Comparison of ENCODE assay signal across 11 cellular contexts in the genomic region with DNA sequence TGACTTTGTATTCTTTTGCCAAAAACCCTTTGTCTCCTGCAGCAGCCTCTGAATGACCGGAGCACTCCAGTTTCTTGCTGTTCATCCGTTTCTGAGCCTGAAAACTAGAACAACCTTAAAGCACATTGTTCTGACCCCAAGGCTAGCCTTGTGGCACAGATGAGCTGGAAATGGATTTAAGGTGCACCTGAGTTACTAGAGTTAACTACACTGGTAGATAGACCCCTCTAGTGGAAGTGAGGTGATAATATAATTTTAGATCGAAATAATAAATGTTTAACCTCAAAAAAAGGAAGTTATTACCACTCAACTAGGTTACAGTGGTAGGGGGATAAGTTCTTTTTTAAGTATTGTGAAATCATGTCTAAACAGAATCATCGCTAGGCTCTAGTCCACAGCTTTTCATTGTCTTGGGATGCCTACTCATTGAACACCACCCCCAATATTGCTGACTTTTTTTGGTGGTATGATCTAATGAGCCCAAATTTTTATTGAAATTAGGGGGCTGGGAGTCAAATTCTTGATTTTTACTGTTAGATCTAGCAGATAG. TPM values are rescaled to one million over a fixed set of nuclear protein-coding genes. Genes with fewer than 3 reads are reported as not detected.
DNase-seq lines count a peak whose midpoint lies in the region; ATAC-seq and TF ChIP-seq lines count a peak whose summit lies in the region.
"Had no signal": no experiment of that assay in that cellular context is flagged by ENCODE, and none has a peak within 500 bp of the region (broad histone marks: within the 10 kb centered on the region; RNA-seq: fewer than 3 reads in every experiment).

No MANE protein-coding gene starts in this region.

- H3K9me3 Mint-ChIP-seq in MCF 10A (ENCODE audit: unreplicated experiment) = no peaks in the 10 kb centered on the region
- no peaks in the 10 kb centered on the region for H3K9me3 Mint-ChIP-seq in naive thymus-derived CD8-positive, alpha-beta T cell

- H3K27ac Mint-ChIP-seq in MCF 10A (ENCODE audit: low read depth, unreplicated experiment) = no peak overlapping the region
- no peak overlapping the region for H3K27ac Mint-ChIP-seq in naive thymus-derived CD8-positive, alpha-beta T cell

- H3K27ac ChIP-seq in SK-N-SH (ENCODE audit: low read depth in 2 of 2, low read length in 1 of 2) (no peak overlapping the region), left lung (peak overlapping the region; percentile 5 to 92), upper lobe of left lung (peak overlapping the region in 3 of 4 donors; percentile 90 to 91 (median 90))
- H3K27ac ChIP-seq: neutrophil had no signal

- peaks cover 36% of the 10 kb centered on the region for H3K27me3 Mint-ChIP-seq in MCF 10A (ENCODE audit: insufficient read depth, unreplicated experiment)
- peaks cover 0 to 12% (median 3%) of the 10 kb centered on the region in 5 donors for H3K27me3 Mint-ChIP-seq in naive thymus-derived CD8-positive, alpha-beta T cell

- POLR2A ChIA-PET in SK-N-SH (lab: Yijun Ruan, JAX) (no interaction called here), MCF 10A (lab: Yijun Ruan, JAX) (interaction anchor here (1.0 to 7.5 kb wide), 7 partner anchors 8 to 233 kb away, joined by 3 to 160 read pairs (median 11); no protein-coding TSS in a partner anchor)
- POLR2A ChIA-PET in naive thymus-derived CD8-positive, alpha-beta T cell (lab: Charles Lee) = no interaction called here

- H3K9me2 ChIP-seq in SK-N-SH = no peaks in the 10 kb centered on the region

- no TSS peak for BruUV-seq in MCF 10A (replicated peaks; lab: Mats Ljungman, UMichigan)

- no peaks in the 10 kb centered on the region for H3K4me1 Mint-ChIP-seq in MCF 10A (ENCODE audit: insufficient read depth, unreplicated experiment)
- H3K4me1 Mint-ChIP-seq in naive thymus-derived CD8-positive, alpha-beta T cell = peaks cover 0 to 6% (median 2%) of the 10 kb centered on the region in 4 donors

- peaks cover 2% of the 10 kb centered on the region; the same call in 1 of the 2 replicates for H3K27me3 ChIP-seq in SK-N-SH (ENCODE audit: insufficient read depth)
- peaks cover 25 to 47% of the 10 kb centered on the region in 2 donors for H3K27me3 ChIP-seq in left lung
- H3K27me3 ChIP-seq in upper lobe of left lung = peaks cover 0 to 20% (median 0%) of the 10 kb centered on the region in 4 donors

- WGBS in SK-N-SH (ENCODE audit: low lambda C conversion rate) = 46% methylated on average over 4 of the region's 4 CpGs
- WGBS in upper lobe of left lung, 2 donors = 44 to 46% methylated on average over 4 of the region's 4 CpGs

- peak overlapping the region; percentile 84 for H3K4me3 Mint-ChIP-seq in MCF 10A (ENCODE audit: unreplicated experiment)
- no peak overlapping the region for H3K4me3 Mint-ChIP-seq in naive thymus-derived CD8-positive, alpha-beta T cell

- peak; percentile 27 for TF ChIP-seq CTCF in SK-N-SH (IDR thresholded peaks at IDR 0.05)
- TF ChIP-seq CTCF in MCF 10A (IDR thresholded peaks at IDR 0.05; ENCODE audit: unreplicated experiment) = no peak
- TF ChIP-seq CTCF in left lung (IDR thresholded peaks at IDR 0.05) = no peak
- TF ChIP-seq CTCF in upper lobe of left lung (IDR thresholded peaks at IDR 0.05) = no peak

- no peak for TF ChIP-seq EP300 in SK-N-SH (IDR thresholded peaks at IDR 0.05; ENCODE audit: borderline replicate concordance in 1 of 2, low read depth in 1 of 2, low read length in 1 of 2)
- TF ChIP-seq EP300 in upper lobe of left lung (IDR thresholded peaks at IDR 0.05) = no peak

- H3K79me2 ChIP-seq in SK-N-SH (ENCODE audit: insufficient read depth) = peaks cover 74% of the 10 kb centered on the region

- peaks cover 19% of the 10 kb centered on the region for H3K36me3 Mint-ChIP-seq in MCF 10A (ENCODE audit: insufficient read depth, unreplicated experiment)
- H3K36me3 Mint-ChIP-seq in naive thymus-derived CD8-positive, alpha-beta T cell = no peaks in the 10 kb centered on the region

- H3K4me3 ChIP-seq in SK-N-SH (ENCODE audit: low read depth in 2 of 2, low read length in 1 of 2) (no peak overlapping the region), left lung (peak overlapping the region in 1 of 2 donors; percentile 18), upper lobe of left lung (peak overlapping the region in 2 of 4 donors; percentile 10 to 64)

- 0 out of 2 replicates have a peak overlapping the region, but pooled peaks have one; percentile 62 for H3K4me2 ChIP-seq in SK-N-SH

- TF ChIP-seq POLR2A in upper lobe of left lung (IDR thresholded peaks at IDR 0.05) = no peak

- H3K36me3 ChIP-seq in SK-N-SH (replicated peaks in 1 of 2; ENCODE audit: control insufficient read depth in 1 of 2, insufficient read depth in 2 of 2, low read length in 1 of 2) = no peaks in the 10 kb centered on the region
- H3K36me3 ChIP-seq in left lung = no peaks in the 10 kb centered on the region
- H3K36me3 ChIP-seq in upper lobe of left lung = no peaks in the 10 kb centered on the region
- H3K36me3 ChIP-seq: neutrophil had no signal

- H4K20me1 ChIP-seq in SK-N-SH (ENCODE audit: insufficient read depth) = 0 out of 2 replicates have a peak, but pooled peaks cover 7% of the 10 kb centered on the region

- H3K4me1 ChIP-seq in SK-N-SH (ENCODE audit: control insufficient read depth in 1 of 2, insufficient read depth in 2 of 2, low read depth in 1 of 2, low read length in 1 of 2) = peaks cover 0 to 12% of the 10 kb centered on the region in 2 experiments; a peak in 3 of 4 replicates
- no peaks in the 10 kb centered on the region for H3K4me1 ChIP-seq in left lung
- no peaks in the 10 kb centered on the region for H3K4me1 ChIP-seq in upper lobe of left lung

- H3K9ac ChIP-seq in SK-N-SH = no peak overlapping the region

- intact Hi-C loops in MCF 10A (cut with micrococcal nuclease) = loop anchor here (5.0 kb wide), 2 partner anchors 79 to 231 kb away; no protein-coding TSS in a partner anchor
- intact Hi-C loops in left lung (cut with DNase I) = no loop called here

- H3K9me3 ChIP-seq in SK-N-SH (no peaks in the 10 kb centered on the region), left lung (no peaks in the 10 kb centered on the region), upper lobe of left lung (no peaks in the 10 kb centered on the region)
- H3K9me3 ChIP-seq: neutrophil had no signal

- ATAC-seq in SK-N-SH treated with all-trans-retinoic acid at 6 μM for 48 hours (no peak), left lung (no peak), upper lobe of left lung (ENCODE audit: low FRiP score in 2 of 2) (no peak)
- ATAC-seq in naive thymus-derived CD8-positive, alpha-beta T cell = no peak

- CTCF ChIA-PET in SK-N-SH (lab: Yijun Ruan, JAX) (interaction anchor here (3.0 kb wide), 1 partner anchor 233 kb away, joined by 14 read pairs; no protein-coding TSS in a partner anchor), MCF 10A (lab: Yijun Ruan, JAX) (interaction anchor here (0.6 to 1.0 kb wide), 3 partner anchors 30 to 232 kb away, joined by 3 to 4 read pairs (median 3); no protein-coding TSS in a partner anchor)

- H3F3A ChIP-seq in SK-N-SH (replicated peaks; ENCODE audit: insufficient read depth) = no peaks in the 10 kb centered on the region

- TF ChIP-seq RAD21 in SK-N-SH (IDR thresholded peaks at IDR 0.05; ENCODE audit: low read length) = peak; percentile 17; the same call in 1 of the 2 replicates

- DNase-seq in SK-N-SH = no peak
- DNase-seq in MCF 10A (ENCODE audit: unreplicated experiment) = no peak
- DNase-seq in left lung = no peak
- DNase-seq in upper lobe of left lung = no peak
- no peak for DNase-seq in DMS153 (lab: John Stamatoyannopoulos, UW)
- DNase-seq in naive thymus-derived CD8-positive, alpha-beta T cell = no peak
- no peak for DNase-seq in midbrain (lab: John Stamatoyannopoulos, UW)
- DNase-seq: anterior cingulate cortex, T-helper 1 cell had no signal

- no peak overlapping the region for H2AFZ ChIP-seq in SK-N-SH (ENCODE audit: low read depth)

TF ChIP-seq in SK-N-SH, 30 proteins besides CTCF, POLR2A, EP300 and RAD21 (continues in another document):
- TF ChIP-seq MEF2A (IDR thresholded peaks at IDR 0.05; ENCODE audit: borderline replicate concordance, low read depth) (no peak), NFIC (IDR thresholded peaks at IDR 0.05; ENCODE audit: borderline replicate concordance) (no peak), TEAD4 (IDR thresholded peaks at IDR 0.05; ENCODE audit: borderline replicate concordance, insufficient read depth) (no peak), TAF1 (IDR thresholded peaks at IDR 0.05; ENCODE audit: borderline replicate concordance, low read depth, low read length) (no peak), FOXM1 (IDR thresholded peaks at IDR 0.05; ENCODE audit: low read depth) (no peak)

TF ChIP-seq in SK-N-SH treated with all-trans-retinoic acid at 6 μM for 48 hours, 23 proteins besides CTCF, POLR2A, EP300 and RAD21 (continues in another document):
- no peak for TF ChIP-seq ZC3H10 (CRISPR knock-in tag; IDR thresholded peaks at IDR 0.05)
- TF ChIP-seq, protein P1, sequence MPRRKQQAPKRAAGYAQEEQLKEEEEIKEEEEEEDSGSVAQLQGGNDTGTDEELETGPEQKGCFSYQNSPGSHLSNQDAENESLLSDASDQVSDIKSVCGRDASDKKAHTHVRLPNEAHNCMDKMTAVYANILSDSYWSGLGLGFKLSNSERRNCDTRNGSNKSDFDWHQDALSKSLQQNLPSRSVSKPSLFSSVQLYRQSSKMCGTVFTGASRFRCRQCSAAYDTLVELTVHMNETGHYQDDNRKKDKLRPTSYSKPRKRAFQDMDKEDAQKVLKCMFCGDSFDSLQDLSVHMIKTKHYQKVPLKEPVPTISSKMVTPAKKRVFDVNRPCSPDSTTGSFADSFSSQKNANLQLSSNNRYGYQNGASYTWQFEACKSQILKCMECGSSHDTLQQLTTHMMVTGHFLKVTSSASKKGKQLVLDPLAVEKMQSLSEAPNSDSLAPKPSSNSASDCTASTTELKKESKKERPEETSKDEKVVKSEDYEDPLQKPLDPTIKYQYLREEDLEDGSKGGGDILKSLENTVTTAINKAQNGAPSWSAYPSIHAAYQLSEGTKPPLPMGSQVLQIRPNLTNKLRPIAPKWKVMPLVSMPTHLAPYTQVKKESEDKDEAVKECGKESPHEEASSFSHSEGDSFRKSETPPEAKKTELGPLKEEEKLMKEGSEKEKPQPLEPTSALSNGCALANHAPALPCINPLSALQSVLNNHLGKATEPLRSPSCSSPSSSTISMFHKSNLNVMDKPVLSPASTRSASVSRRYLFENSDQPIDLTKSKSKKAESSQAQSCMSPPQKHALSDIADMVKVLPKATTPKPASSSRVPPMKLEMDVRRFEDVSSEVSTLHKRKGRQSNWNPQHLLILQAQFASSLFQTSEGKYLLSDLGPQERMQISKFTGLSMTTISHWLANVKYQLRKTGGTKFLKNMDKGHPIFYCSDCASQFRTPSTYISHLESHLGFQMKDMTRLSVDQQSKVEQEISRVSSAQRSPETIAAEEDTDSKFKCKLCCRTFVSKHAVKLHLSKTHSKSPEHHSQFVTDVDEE (CRISPR knock-in tag; IDR thresholded peaks at IDR 0.05) = no peak
- TF ChIP-seq CSDC2 (CRISPR knock-in tag; IDR thresholded peaks at IDR 0.05) = no peak
- TF ChIP-seq BACH2 (CRISPR knock-in tag; IDR thresholded peaks at IDR 0.05; ENCODE audit: borderline replicate concordance) = no peak

RNA-seq across cellular contexts. Expression of a gene that starts 2.7 kb away (rescaled TPM):
- 35.7 and 47.4 TPM in 2 replicates for polyA plus RNA-seq in SK-N-SH (2012; rRNA removed)
- 60.2 and 73.8 TPM in 2 replicates for polyA plus RNA-seq in SK-N-SH (2012; cell fraction: cytosol; rRNA removed)
- polyA plus RNA-seq in SK-N-SH (2012; cell fraction: nucleus; rRNA removed) = 19.0 and 37.8 TPM in 2 replicates
- total RNA-seq in MCF 10A (2022) (127 and 147 TPM in 2 replicates), left lung (100 to 1,000 TPM; 186 to 354 TPM), upper lobe of left lung (100 to 1,000 TPM in 5 of 6 donors, 10 to 100 TPM in 1; 56.6 to 199 (median 157) TPM)
- total RNA-seq in naive thymus-derived CD8-positive, alpha-beta T cell = not detected
- polyA plus RNA-seq in naive thymus-derived CD8-positive, alpha-beta T cell = not detected

Comparison
In these comparisons a context has a peak if more than half of its experiments do, and no peak if none do; other contexts are left out.
1. H3K27ac ChIP-seq: peak in left lung (2 of 2) and upper lobe of left lung (3 of 4); none in SK-N-SH (0 of 2).
2. RNA of a gene that starts 2.7 kb away (total RNA-seq): 186 to 354 TPM in left lung, 56.6 to 199 TPM in upper lobe of left lung and 127 to 147 TPM in MCF 10A; not detected in naive thymus-derived CD8-positive, alpha-beta T cell; every median in the first group is over 10 times any median in the second.